ENCODE assay signal across 8 cellular contexts in the genomic region with DNA sequence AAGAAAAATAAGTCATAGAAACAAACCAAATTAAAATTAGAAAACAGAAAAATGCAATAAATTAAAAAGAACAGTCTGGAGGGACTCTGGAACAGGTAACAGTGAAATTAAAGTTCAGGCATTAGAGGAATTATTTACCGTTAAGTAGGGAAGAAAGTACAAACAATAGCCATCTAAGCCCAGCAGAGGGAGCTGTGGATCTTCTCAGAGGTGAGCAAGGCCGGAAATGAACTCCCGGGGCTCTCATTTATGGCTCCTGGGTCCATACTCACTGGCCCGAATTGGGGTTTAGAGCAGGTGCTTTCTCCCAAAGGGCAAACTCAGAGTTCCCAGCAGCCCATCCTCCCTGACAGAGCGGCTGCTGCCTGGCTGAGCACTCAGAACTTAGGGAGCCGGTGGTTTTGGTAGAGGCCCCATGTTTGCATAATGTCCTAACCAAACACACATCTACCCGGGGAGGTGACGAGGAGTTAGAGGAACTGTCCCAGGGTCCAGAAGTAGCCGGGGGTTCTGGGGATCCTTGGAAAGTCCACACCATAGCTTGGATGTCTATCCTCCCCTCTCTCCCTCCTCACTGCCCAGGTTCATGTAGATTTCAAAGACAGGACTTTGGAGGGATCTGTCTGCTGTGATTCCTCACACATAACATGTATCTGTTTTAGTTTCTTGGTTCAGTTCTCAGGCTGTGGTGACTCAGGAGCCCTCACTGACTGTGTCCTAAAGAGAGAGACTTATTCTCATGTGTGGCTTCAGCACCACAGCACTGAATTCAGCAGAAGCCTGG.
DNase-seq lines count a peak whose midpoint lies in the region; ATAC-seq, FAIRE-seq and TF ChIP-seq lines count a peak whose summit lies in the region.

No MANE protein-coding gene starts in this region.

- FAIRE-seq in endothelial cell of umbilical vein (lab: Jason Lieb, UNC): peak; percentile 79

- WGBS in thyroid gland, 2 donors: 25 to 34% methylated on average over 9 of the region's 9 CpGs

- H3K4me3 ChIP-seq in endothelial cell of umbilical vein (replicated peaks in 1 of 3; ENCODE audit: insufficient read depth in 1 of 3, low read depth in 1 of 3, low read length in 3 of 3): no peak overlapping the region
- no peak overlapping the region for H3K4me3 ChIP-seq in thyroid gland (replicated peaks in 1 of 3)

- intact Hi-C loops in endothelial cell of umbilical vein (cut with micrococcal nuclease) (no loop called here), thyroid gland (cut with DNase I) (no loop called here)

- H3K27ac ChIP-seq in 22Rv1 (no peak overlapping the region), endothelial cell of umbilical vein (ENCODE audit: insufficient read depth, low read depth, low read length) (no peak overlapping the region), thyroid gland (no peak overlapping the region)

- no peaks in the 10 kb centered on the region for H4K20me1 ChIP-seq in endothelial cell of umbilical vein (replicated peaks; ENCODE audit: control insufficient read depth, extremely low read depth, insufficient read depth, low read length)

- no peak overlapping the region for H3K9ac ChIP-seq in endothelial cell of umbilical vein (replicated peaks; ENCODE audit: extremely low read depth, insufficient read depth, low read length)

- BruUV-seq in endothelial cell of umbilical vein (replicated peaks; lab: Mats Ljungman, UMichigan): no TSS peak

- TF ChIP-seq POLR2A in endothelial cell of umbilical vein (IDR thresholded peaks at IDR 0.05; ENCODE audit: low read depth, low read length) (no peak), thyroid gland (IDR thresholded peaks at IDR 0.05) (no peak)

- H3K9me3 ChIP-seq in endothelial cell of umbilical vein (replicated peaks; ENCODE audit: control insufficient read depth, insufficient read depth, low read length): no peaks in the 10 kb centered on the region
- H3K9me3 ChIP-seq in thyroid gland: no peaks in the 10 kb centered on the region

- no peaks in the 10 kb centered on the region for H3K9me3 Mint-ChIP-seq in activated CD4-positive, alpha-beta memory T cell treated with anti-CD3 and anti-CD28 coated beads, Interleukin-2, amount 10 ng/mL, durations not matched to agents 7 days and 5 days
- no peaks in the 10 kb centered on the region for H3K9me3 Mint-ChIP-seq in natural killer cell treated with Interleukin-12 subunit alpha and Interleukin-12 subunit beta and Interleukin-15 and Interleukin-18, amount 100 ng/mL, for 72 hours

- POLR2A ChIA-PET in activated CD4-positive, alpha-beta memory T cell treated with anti-CD3 and anti-CD28 coated beads, Interleukin-2, amount 10 ng/mL, durations not matched to agents 7 days and 5 days (lab: Charles Lee): no interaction called here
- POLR2A ChIA-PET in endothelial cell of umbilical vein (lab: Charles Lee): no interaction called here

- peak; percentile 76 for ATAC-seq in HG03354 (IDR thresholded peaks at IDR 0.05; ENCODE audit: poor library complexity, severe bottlenecking, unreplicated experiment)
- peak; percentile 73 to 80 for ATAC-seq in natural killer cell treated with Interleukin-12 subunit alpha and Interleukin-12 subunit beta and Interleukin-15 and Interleukin-18, amount 100 ng/mL, for 72 hours

- peaks cover 5% of the 10 kb centered on the region for H3K27me3 Mint-ChIP-seq in activated CD4-positive, alpha-beta memory T cell treated with anti-CD3 and anti-CD28 coated beads, Interleukin-2, amount 10 ng/mL, durations not matched to agents 7 days and 5 days
- H3K27me3 Mint-ChIP-seq in natural killer cell treated with Interleukin-12 subunit alpha and Interleukin-12 subunit beta and Interleukin-15 and Interleukin-18, amount 100 ng/mL, for 72 hours: peaks cover 14 to 17% of the 10 kb centered on the region in 2 donors

- H3K27ac Mint-ChIP-seq in activated CD4-positive, alpha-beta memory T cell treated with anti-CD3 and anti-CD28 coated beads, Interleukin-2, amount 10 ng/mL, durations not matched to agents 7 days and 5 days: no peak overlapping the region
- peak overlapping the region in 1 of 2 donors; percentile 80 for H3K27ac Mint-ChIP-seq in natural killer cell treated with Interleukin-12 subunit alpha and Interleukin-12 subunit beta and Interleukin-15 and Interleukin-18, amount 100 ng/mL, for 72 hours

- dilution Hi-C loops in endothelial cell of umbilical vein (cut with MboI; ENCODE audit: extremely low pct_ligation_motif_present, low sequenced_read_pairs): no loop called here

- CTCF ChIA-PET in activated CD4-positive, alpha-beta memory T cell treated with anti-CD3 and anti-CD28 coated beads, Interleukin-2, amount 10 ng/mL, durations not matched to agents 7 days and 5 days (lab: Charles Lee): interaction anchor here (0.5 to 2.2 kb wide), 11 partner anchors 8 to 526 kb away, joined by 3 to 10 read pairs (median 4); no protein-coding TSS in a partner anchor
- CTCF ChIA-PET in endothelial cell of umbilical vein (lab: Charles Lee): interaction anchor here (0.5 to 2.1 kb wide), 19 partner anchors 8 to 264 kb away, joined by 3 to 19 read pairs (median 4); no protein-coding TSS in a partner anchor

- peak; percentile 48 for DNase-seq in NCI-H774 (lab: John Stamatoyannopoulos, UW)
- peak; percentile 68 for DNase-seq in activated CD4-positive, alpha-beta memory T cell treated with anti-CD3 and anti-CD28 coated beads, Interleukin-2, amount 10 ng/mL, durations not matched to agents 7 days and 5 days
- DNase-seq in endothelial cell of umbilical vein (ENCODE audit: low read depth, low spot score): peak; percentile 50
- DNase-seq in natural killer cell treated with Interleukin-12 subunit alpha and Interleukin-12 subunit beta and Interleukin-15 and Interleukin-18, amount 100 ng/mL, for 72 hours (ENCODE audit: low spot score): peak; percentile 73
- peak; percentile 44 to 52 for DNase-seq in thyroid gland

- H3K36me3 Mint-ChIP-seq in activated CD4-positive, alpha-beta memory T cell treated with anti-CD3 and anti-CD28 coated beads, Interleukin-2, amount 10 ng/mL, durations not matched to agents 7 days and 5 days (ENCODE audit: low read depth): no peaks in the 10 kb centered on the region
- H3K36me3 Mint-ChIP-seq in natural killer cell treated with Interleukin-12 subunit alpha and Interleukin-12 subunit beta and Interleukin-15 and Interleukin-18, amount 100 ng/mL, for 72 hours: no peaks in the 10 kb centered on the region

- no peak overlapping the region for H3K4me2 ChIP-seq in endothelial cell of umbilical vein (ENCODE audit: insufficient read depth, low read length)

- H3K36me3 ChIP-seq in endothelial cell of umbilical vein (ENCODE audit: control insufficient read depth in 2 of 2, extremely low read depth in 1 of 2, insufficient read depth in 2 of 2, low read length in 2 of 2) (no peaks in the 10 kb centered on the region), thyroid gland (no peaks in the 10 kb centered on the region)

- no peak overlapping the region for H3K4me3 Mint-ChIP-seq in activated CD4-positive, alpha-beta memory T cell treated with anti-CD3 and anti-CD28 coated beads, Interleukin-2, amount 10 ng/mL, durations not matched to agents 7 days and 5 days
- H3K4me3 Mint-ChIP-seq in natural killer cell treated with Interleukin-12 subunit alpha and Interleukin-12 subunit beta and Interleukin-15 and Interleukin-18, amount 100 ng/mL, for 72 hours: no peak overlapping the region

- TF ChIP-seq CTCF in 22Rv1 (IDR thresholded peaks at IDR 0.05): peak; percentile 87
- peak; percentile 65 for TF ChIP-seq CTCF in GM12873 (IDR thresholded peaks at IDR 0.05; ENCODE audit: insufficient read depth, low read depth, low read length, missing control alignments)
- TF ChIP-seq CTCF in endothelial cell of umbilical vein (IDR thresholded peaks at IDR 0.05; ENCODE audit: extremely low read depth in 1 of 2, insufficient read depth in 1 of 2, low read depth in 1 of 2, low read length in 2 of 2): peak; percentile 77 to 79
- TF ChIP-seq CTCF in thyroid gland (IDR thresholded peaks at IDR 0.05): peak; percentile 21 to 73 (median 44)

- peaks cover 20 to 31% of the 10 kb centered on the region in 2 experiments for H3K27me3 ChIP-seq in endothelial cell of umbilical vein (ENCODE audit: control insufficient read depth in 2 of 2, insufficient read depth in 2 of 2, low read length in 2 of 2)
- H3K27me3 ChIP-seq in thyroid gland: no peaks in the 10 kb centered on the region

- H3K9me1 ChIP-seq in endothelial cell of umbilical vein (replicated peaks; ENCODE audit: control insufficient read depth, extremely low read depth, insufficient read depth, low read length): no peaks in the 10 kb centered on the region

- no peak overlapping the region for H2AFZ ChIP-seq in endothelial cell of umbilical vein (ENCODE audit: low read depth, low read length)

- H3K4me1 ChIP-seq in endothelial cell of umbilical vein (ENCODE audit: control insufficient read depth, extremely low read depth, insufficient read depth, low read length) (no peaks in the 10 kb centered on the region), thyroid gland (no peaks in the 10 kb centered on the region)

- peaks cover 8% of the 10 kb centered on the region for H3K4me1 Mint-ChIP-seq in activated CD4-positive, alpha-beta memory T cell treated with anti-CD3 and anti-CD28 coated beads, Interleukin-2, amount 10 ng/mL, durations not matched to agents 7 days and 5 days
- H3K4me1 Mint-ChIP-seq in natural killer cell treated with Interleukin-12 subunit alpha and Interleukin-12 subunit beta and Interleukin-15 and Interleukin-18, amount 100 ng/mL, for 72 hours (ENCODE audit: low read depth in 2 of 2): peaks cover 4 to 13% of the 10 kb centered on the region in 2 donors

- H3K79me2 ChIP-seq in endothelial cell of umbilical vein (ENCODE audit: control insufficient read depth, insufficient read depth, low read length): no peaks in the 10 kb centered on the region

TF ChIP-seq in endothelial cell of umbilical vein, 7 proteins besides CTCF, POLR2A, EP300 and RAD21:
- no peak for TF ChIP-seq MYC (IDR thresholded peaks at IDR 0.05; ENCODE audit: low read depth, low read length)
- no peak for TF ChIP-seq JUN (IDR thresholded peaks at IDR 0.05; ENCODE audit: borderline replicate concordance, insufficient read depth, insufficient read length, low read depth)
- TF ChIP-seq GATA2 (IDR thresholded peaks at IDR 0.05; ENCODE audit: insufficient read depth, insufficient read length, low read depth, low read length): no peak
- no peak for TF ChIP-seq EZH2 (IDR thresholded peaks at IDR 0.05; ENCODE audit: borderline replicate concordance, low read depth, low read length, severe bottlenecking)
- TF ChIP-seq, protein P1, sequence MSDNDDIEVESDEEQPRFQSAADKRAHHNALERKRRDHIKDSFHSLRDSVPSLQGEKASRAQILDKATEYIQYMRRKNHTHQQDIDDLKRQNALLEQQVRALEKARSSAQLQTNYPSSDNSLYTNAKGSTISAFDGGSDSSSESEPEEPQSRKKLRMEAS (IDR thresholded peaks at IDR 0.05; ENCODE audit: insufficient read depth, insufficient read length): no peak
- no peak for TF ChIP-seq FOS (IDR thresholded peaks at IDR 0.05; ENCODE audit: borderline replicate concordance, insufficient read depth, low read length)
- TF ChIP-seq POLR2AphosphoS5 (IDR thresholded peaks at IDR 0.05; ENCODE audit: insufficient read depth, low read depth, low read length): no peak
